ENCODE assay signal across 15 cellular contexts in genomic region chr4:186707574-186707973, GRCh38. TPM values are rescaled to one million over a fixed set of nuclear protein-coding genes. Genes with fewer than 3 reads are reported as not detected.
DNase-seq lines count a peak whose midpoint lies in the region; ATAC-seq and TF ChIP-seq lines count a peak whose summit lies in the region.
"Had no signal": no experiment of that assay in that cellular context is flagged by ENCODE, and none has a peak within 500 bp of the region (broad histone marks: within the 10 kb centered on the region; RNA-seq: fewer than 3 reads in every experiment).

No MANE protein-coding gene starts in this region.

- WGBS in right cardiac atrium: 80% methylated on average over 6 of the region's 6 CpGs

- H3K27ac Mint-ChIP-seq in Calu3 (ENCODE audit: unreplicated experiment) (no peak overlapping the region), WTC11 (0 out of 2 replicates have a peak overlapping the region, but pooled peaks have one; percentile 22)
- H3K27ac Mint-ChIP-seq: B cell; CD4-positive, alpha-beta T cell; GM23338 had no signal

- no peak overlapping the region for H3K4me3 Mint-ChIP-seq in Calu3 (ENCODE audit: low read depth, unreplicated experiment)
- H3K4me3 Mint-ChIP-seq in WTC11: no peak overlapping the region
- H3K4me3 Mint-ChIP-seq in activated T-cell treated with anti-CD3 and anti-CD28 coated beads, Interleukin-2, amount 50 U/mL, for 4 hours: no peak overlapping the region
- H3K4me3 Mint-ChIP-seq: B cell; CD4-positive, alpha-beta T cell; GM23338 had no signal

- H3K9me3 Mint-ChIP-seq in Calu3 (ENCODE audit: low read depth, unreplicated experiment): no peaks in the 10 kb centered on the region
- no peaks in the 10 kb centered on the region for H3K9me3 Mint-ChIP-seq in WTC11
- H3K9me3 Mint-ChIP-seq in activated T-cell treated with anti-CD3 and anti-CD28 coated beads, Interleukin-2, amount 50 U/mL, for 4 hours: no peaks in the 10 kb centered on the region
- H3K9me3 Mint-ChIP-seq: GM23338 had no signal

- no peaks in the 10 kb centered on the region for H3K27me3 ChIP-seq in right cardiac atrium (ENCODE audit: control insufficient read depth, insufficient read depth)

- peaks cover 49% of the 10 kb centered on the region for H3K4me1 Mint-ChIP-seq in Calu3 (ENCODE audit: low read depth, unreplicated experiment)
- peaks cover 25% of the 10 kb centered on the region for H3K4me1 Mint-ChIP-seq in WTC11
- H3K4me1 Mint-ChIP-seq in activated T-cell treated with anti-CD3 and anti-CD28 coated beads, Interleukin-2, amount 50 U/mL, for 4 hours (ENCODE audit: low read depth): no peaks in the 10 kb centered on the region
- H3K4me1 Mint-ChIP-seq: B cell had no signal

- intact Hi-C loops in Calu3 (cut with micrococcal nuclease; ENCODE audit: unreplicated experiment): no loop called here
- intact Hi-C loops in right cardiac atrium (cut with DNase I): no loop called here
- intact Hi-C loops in mucosa of descending colon (cut with DNase I, micrococcal nuclease): loop anchor here in 1 of 2 donors (10.0 kb wide), 1 partner anchor 53 kb away; no protein-coding TSS in a partner anchor

- ATAC-seq in WTC11 (no peak), right cardiac atrium (no peak), mucosa of descending colon (peak; percentile 5), GM21447 (IDR thresholded peaks at IDR 0.05; ENCODE audit: unreplicated experiment) (no peak)
- no peak for ATAC-seq in activated T-cell treated with anti-CD3 and anti-CD28 coated beads, Interleukin-2, amount 50 U/mL, for 4 hours
- ATAC-seq: GM12878, GM23338 had no signal

- TF ChIP-seq CTCF in Calu3 (IDR thresholded peaks at IDR 0.05; ENCODE audit: unreplicated experiment) (no peak), WTC11 (IDR thresholded peaks at IDR 0.05) (no peak), mucosa of descending colon (IDR thresholded peaks at IDR 0.05) (no peak)

- CTCF ChIA-PET in Calu3 (lab: Charles Lee) (no interaction called here), WTC11 (lab: Charles Lee) (no interaction called here)

- H3K4me3 ChIP-seq in right cardiac atrium (ENCODE audit: low read length) (no peak overlapping the region), mucosa of descending colon (no peak overlapping the region)
- H3K4me3 ChIP-seq: GM12878, GM23338 had no signal

- POLR2A ChIA-PET in WTC11 (lab: Charles Lee): no interaction called here

- peaks cover 21% of the 10 kb centered on the region for H3K36me3 Mint-ChIP-seq in Calu3 (ENCODE audit: insufficient read depth, unreplicated experiment)
- peaks cover 50% of the 10 kb centered on the region for H3K36me3 Mint-ChIP-seq in WTC11
- no peaks in the 10 kb centered on the region for H3K36me3 Mint-ChIP-seq in activated T-cell treated with anti-CD3 and anti-CD28 coated beads, Interleukin-2, amount 50 U/mL, for 4 hours (ENCODE audit: insufficient read depth)

- TSS peak; percentile 21 for BruUV-seq in Calu3 (replicated peaks; lab: Mats Ljungman, UMichigan)

- peak overlapping the region; percentile 11 for H3K27ac ChIP-seq in right cardiac atrium (ENCODE audit: low read length)
- H3K27ac ChIP-seq: HL-60 had no signal

- no peaks in the 10 kb centered on the region for H3K36me3 ChIP-seq in mucosa of descending colon (ENCODE audit: low read depth)

- H3K4me1 ChIP-seq in right cardiac atrium (ENCODE audit: control insufficient read depth, insufficient read depth, low read length) (peaks cover 4% of the 10 kb centered on the region), mucosa of descending colon (ENCODE audit: low read depth) (peaks cover 38% of the 10 kb centered on the region)

- H3K9me3 ChIP-seq in right cardiac atrium (ENCODE audit: control insufficient read depth, low read length) (no peaks in the 10 kb centered on the region), mucosa of descending colon (no peaks in the 10 kb centered on the region)

- H3K27me3 Mint-ChIP-seq in Calu3 (ENCODE audit: unreplicated experiment) (no peaks in the 10 kb centered on the region), WTC11 (ENCODE audit: low read depth) (no peaks in the 10 kb centered on the region)
- no peaks in the 10 kb centered on the region for H3K27me3 Mint-ChIP-seq in activated T-cell treated with anti-CD3 and anti-CD28 coated beads, Interleukin-2, amount 50 U/mL, for 4 hours (ENCODE audit: low read depth)
- H3K27me3 Mint-ChIP-seq: B cell; CD4-positive, alpha-beta T cell had no signal

- DNase-seq in Calu3 (no peak), WTC11 (ENCODE audit: low spot score) (no peak), right cardiac atrium (no peak), mucosa of descending colon (no peak), SK-N-DZ (ENCODE audit: low spot score) (no peak)
- no peak for DNase-seq in activated T-cell treated with anti-CD3 and anti-CD28 coated beads, Interleukin-2, amount 50 U/mL, for 4 hours
- DNase-seq: C1 segment of cervical spinal cord; CD4-positive, alpha-beta T cell; DMS79; H7 had no signal

TF ChIP-seq in WTC11, 78 proteins besides CTCF, POLR2A, EP300 and RAD21:
- TF ChIP-seq, protein P1, sequence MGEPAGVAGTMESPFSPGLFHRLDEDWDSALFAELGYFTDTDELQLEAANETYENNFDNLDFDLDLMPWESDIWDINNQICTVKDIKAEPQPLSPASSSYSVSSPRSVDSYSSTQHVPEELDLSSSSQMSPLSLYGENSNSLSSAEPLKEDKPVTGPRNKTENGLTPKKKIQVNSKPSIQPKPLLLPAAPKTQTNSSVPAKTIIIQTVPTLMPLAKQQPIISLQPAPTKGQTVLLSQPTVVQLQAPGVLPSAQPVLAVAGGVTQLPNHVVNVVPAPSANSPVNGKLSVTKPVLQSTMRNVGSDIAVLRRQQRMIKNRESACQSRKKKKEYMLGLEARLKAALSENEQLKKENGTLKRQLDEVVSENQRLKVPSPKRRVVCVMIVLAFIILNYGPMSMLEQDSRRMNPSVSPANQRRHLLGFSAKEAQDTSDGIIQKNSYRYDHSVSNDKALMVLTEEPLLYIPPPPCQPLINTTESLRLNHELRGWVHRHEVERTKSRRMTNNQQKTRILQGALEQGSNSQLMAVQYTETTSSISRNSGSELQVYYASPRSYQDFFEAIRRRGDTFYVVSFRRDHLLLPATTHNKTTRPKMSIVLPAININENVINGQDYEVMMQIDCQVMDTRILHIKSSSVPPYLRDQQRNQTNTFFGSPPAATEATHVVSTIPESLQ (CRISPR knock-in tag; IDR thresholded peaks at IDR 0.05): no peak
- TF ChIP-seq RELA (CRISPR knock-in tag; IDR thresholded peaks at IDR 0.05; ENCODE audit: borderline replicate concordance): no peak
- no peak for TF ChIP-seq PREB (CRISPR knock-in tag; IDR thresholded peaks at IDR 0.05; ENCODE audit: borderline replicate concordance)
- no peak for TF ChIP-seq TEAD4 (CRISPR knock-in tag; IDR thresholded peaks at IDR 0.05)
- no peak for TF ChIP-seq ZBTB21 (CRISPR knock-in tag; IDR thresholded peaks at IDR 0.05; ENCODE audit: borderline replicate concordance)

RNA-seq across cellular contexts. Expression of gene FAT1, which starts 16.1 kb away (rescaled TPM):
- total RNA-seq in Calu3 (2022) (197 and 210 TPM in 2 replicates), WTC11 (2021) (155 to 172 TPM (median 162 TPM) in 3 replicates), right cardiac atrium (10 to 100 TPM; 76.7 to 95.2 (median 82.9) TPM), mucosa of descending colon (100 to 1,000 TPM; 241 to 337 (median 259) TPM)
- polyA plus RNA-seq in right cardiac atrium: 29.7 TPM
- polyA plus RNA-seq in SK-N-DZ (2014; cell fraction: cytosol; rRNA removed): 9.6 and 10.0 TPM in 2 replicates
- polyA plus RNA-seq in SK-N-DZ (2014; cell fraction: nucleus; rRNA removed): 5.1 and 7.0 TPM in 2 replicates
- under 1 TPM; 0.45 to 0.90 (median 0.73) TPM for total RNA-seq in activated T-cell treated with anti-CD3 and anti-CD28 coated beads, Interleukin-2, amount 50 U/mL, for 4 hours

Comparison
In these comparisons a context has a peak if more than half of its experiments do, and no peak if none do; other contexts are left out.
1. RNA of gene FAT1, which starts 16.1 kb away (total RNA-seq): 241 to 337 TPM in mucosa of descending colon, 197 to 210 TPM in Calu3, 155 to 172 TPM in WTC11 and 76.7 to 95.2 TPM in right cardiac atrium; 0.45 to 0.90 TPM in activated T-cell treated with anti-CD3 and anti-CD28 coated beads, Interleukin-2, amount 50 U/mL, for 4 hours; every median in the first group is over 10 times any median in the second.